ENCODE assay signal across 28 cellular contexts in genomic region chr2:228094377-228094921, GRCh38.
DNase-seq lines count a peak whose midpoint lies in the region; ATAC-seq and TF ChIP-seq lines count a peak whose summit lies in the region.
"Had no signal": no experiment of that assay in that cellular context is flagged by ENCODE, and none has a peak within 500 bp of the region (broad histone marks: within the 10 kb centered on the region; RNA-seq: fewer than 3 reads in every experiment).

No MANE protein-coding gene starts in this region.

- ATAC-seq in SK-N-SH treated with all-trans-retinoic acid at 6 μM for 48 hours = peak; percentile 51; the same call in 2 of the 3 replicates
- ATAC-seq: activated CD4-positive, CD25-positive, alpha-beta regulatory T cell treated with anti-CD3 and anti-CD28 coated beads, Interleukin-2, amount 50 U/mL, for 24 hours; heart right ventricle; right cardiac atrium had no signal

- no peaks in the 10 kb centered on the region for H3K4me1 ChIP-seq in tibial nerve
- H3K4me1 ChIP-seq: Caco-2, esophagus muscularis mucosa, heart right ventricle had no signal

- DNase-seq in AG20443 (ENCODE audit: low spot score) (peak; percentile 11), HS-5 (ENCODE audit: low read depth) (peak; percentile 35), fibroblast of the aortic adventitia (ENCODE audit: low read depth) (peak; percentile 9), C1 segment of cervical spinal cord (lab: John Stamatoyannopoulos, UW) (no peak), DMS 273 treated with DMSO at 0.1 percent for 48 hours (lab: John Stamatoyannopoulos, UW) (no peak), tibial nerve (ENCODE audit: low spot score in 2 of 2) (no peak), NCI-H82 (lab: John Stamatoyannopoulos, UW) (no peak)
- DNase-seq: activated CD4-positive, alpha-beta T cell treated with anti-CD3 and anti-CD28 coated beads, Interleukin-2, amount 50 U/mL, for 4 hours; activated T-cell treated with anti-CD3 and anti-CD28 coated beads, Interleukin-2, amount 50 U/mL, for 48 hours; Caco-2; dorsolateral prefrontal cortex; GF-D8; heart right ventricle; KG1; naive B cell; NCI-H1436 treated with DMSO at 0.1 percent for 48 hours; NCI-H2107; NCI-H446; NCI-H748 treated with DMSO at 0.1 percent for 48 hours; right cardiac atrium; stimulated activated CD8-positive, alpha-beta memory T cell treated with anti-CD3 and anti-CD28 coated beads, Interleukin-4, amount 100 ng/mL, for 48 hours; T-helper 1 cell had no signal

- no peak overlapping the region for H3K27ac ChIP-seq in tibial nerve
- H3K27ac ChIP-seq: C4-2B, dorsolateral prefrontal cortex, esophagus muscularis mucosa, heart right ventricle, neutrophil, thoracic aorta had no signal

- H3K36me3 ChIP-seq in tibial nerve = no peaks in the 10 kb centered on the region
- H3K36me3 ChIP-seq: esophagus muscularis mucosa, heart right ventricle, neutrophil, thoracic aorta had no signal

- TF ChIP-seq POLR2A in tibial nerve (IDR thresholded peaks at IDR 0.05) = no peak

- no peaks in the 10 kb centered on the region for H3K27me3 ChIP-seq in tibial nerve
- H3K27me3 ChIP-seq: dorsolateral prefrontal cortex, esophagus muscularis mucosa, heart right ventricle, neutrophil had no signal

- H3K4me3 ChIP-seq in fibroblast of the aortic adventitia (ENCODE audit: low read depth, low read length) (no peak overlapping the region), tibial nerve (no peak overlapping the region)
- H3K4me3 ChIP-seq: dorsolateral prefrontal cortex, esophagus muscularis mucosa, heart right ventricle, thoracic aorta had no signal

- peaks cover 0 to 32% (median 2%) of the 10 kb centered on the region in 4 donors for H3K9me3 ChIP-seq in tibial nerve
- H3K9me3 ChIP-seq: Caco-2, neutrophil, thoracic aorta had no signal

- 89 to 93% methylated on average over 6 of the region's 6 CpGs for WGBS in tibial nerve, 2 donors

- TF ChIP-seq EP300 in tibial nerve (IDR thresholded peaks at IDR 0.05) = no peak

- TF ChIP-seq CTCF in fibroblast of the aortic adventitia (IDR thresholded peaks at IDR 0.05; ENCODE audit: insufficient read depth, low read length) = no peak
- no peak for TF ChIP-seq CTCF in tibial nerve (IDR thresholded peaks at IDR 0.05)

TF ChIP-seq in SK-N-SH treated with all-trans-retinoic acid at 6 μM for 48 hours, 23 proteins besides CTCF, POLR2A, EP300 and RAD21:
- TF ChIP-seq CSDC2 (CRISPR knock-in tag; IDR thresholded peaks at IDR 0.05) (no peak), ZNF70 (CRISPR knock-in tag; IDR thresholded peaks at IDR 0.05) (no peak), PATZ1 (CRISPR knock-in tag; IDR thresholded peaks at IDR 0.05; ENCODE audit: borderline replicate concordance) (no peak), ZNF565 (CRISPR knock-in tag; conservative IDR thresholded peaks at IDR 0.05; ENCODE audit: low read depth) (no peak), PPARA (CRISPR knock-in tag; IDR thresholded peaks at IDR 0.05; ENCODE audit: borderline replicate concordance) (no peak), SNAI2 (CRISPR knock-in tag; IDR thresholded peaks at IDR 0.05) (no peak), ARNTL (CRISPR knock-in tag; IDR thresholded peaks at IDR 0.05; ENCODE audit: borderline replicate concordance, low read depth) (no peak), TSHZ2 (CRISPR knock-in tag; IDR thresholded peaks at IDR 0.05) (no peak), ISL1 (CRISPR knock-in tag; IDR thresholded peaks at IDR 0.05) (no peak), ZC3H10 (CRISPR knock-in tag; IDR thresholded peaks at IDR 0.05) (no peak), CREB5 (CRISPR knock-in tag; IDR thresholded peaks at IDR 0.05; ENCODE audit: low read depth) (no peak)
TF ChIP-seq in SK-N-SH treated with all-trans-retinoic acid at 6 μM for 48 hours: peak in this region for 0.

Comparison
In these comparisons a context has a peak if more than half of its experiments do, and no peak if none do; other contexts are left out.
1. DNase-seq: peak in AG20443 (single experiment), HS-5 (single experiment) and fibroblast of the aortic adventitia (single experiment); none in C1 segment of cervical spinal cord (0 of 14), DMS 273 treated with DMSO at 0.1 percent for 48 hours (single experiment), tibial nerve (0 of 2) and NCI-H82 (single experiment).